ENCODE assay signal across 8 cellular contexts in genomic region chr1:116627357-116627756, GRCh38. TPM values are rescaled to one million over a fixed set of nuclear protein-coding genes. Genes with fewer than 3 reads are reported as not detected.
DNase-seq lines count a peak whose midpoint lies in the region; ATAC-seq and TF ChIP-seq lines count a peak whose summit lies in the region.
"Not testable (repeated sequence)": the region's sequence is repeated elsewhere in the genome, so short reads cannot be mapped to it uniquely, and the experiment has no call there.

No MANE protein-coding gene starts in this region.

- not testable (repeated sequence) for H3K4me3 Mint-ChIP-seq in H9

- H3K14ac ChIP-seq in H9 (ENCODE audit: insufficient read depth, low read length); trophoblast cell (ENCODE audit: low read length): not testable (repeated sequence)

- TF ChIP-seq CTCF in BE2C (IDR thresholded peaks at IDR 0.05; ENCODE audit: low read depth, low read length) (0 out of 2 replicates have a peak, but pooled peaks have one; percentile 10), heart left ventricle (IDR thresholded peaks at IDR 0.05) (peak in 2 of 12 donors; percentile 5 to 12)
- not testable (repeated sequence) for TF ChIP-seq CTCF in H9 (conservative IDR thresholded peaks at IDR 0.05); left lung (IDR thresholded peaks at IDR 0.05)

- not testable (repeated sequence) for H3K18ac ChIP-seq in H9 (ENCODE audit: insufficient read length, low read depth, low read length)
- peak overlapping the region; percentile 1 for H3K18ac ChIP-seq in trophoblast cell (ENCODE audit: low read length)

- H3K23ac ChIP-seq in H9 (ENCODE audit: insufficient read length, low read depth, low read length); trophoblast cell (ENCODE audit: low read length): not testable (repeated sequence)

- not testable (repeated sequence) for H2AK5ac ChIP-seq in H9 (ENCODE audit: insufficient read length, low read length); trophoblast cell (ENCODE audit: low read length)

- not testable (repeated sequence) for H2BK12ac ChIP-seq in H9 (ENCODE audit: insufficient read length, low read depth, low read length); trophoblast cell (ENCODE audit: low read length)

- not testable (repeated sequence) for H2BK5ac ChIP-seq in H9 (ENCODE audit: insufficient read length, low read length); trophoblast cell (ENCODE audit: low read depth, low read length, poor library complexity)

- H3K9ac ChIP-seq in H9 (ENCODE audit: extremely low read depth, insufficient read length, low read length); trophoblast cell (ENCODE audit: low read length): not testable (repeated sequence)

- H2AFZ ChIP-seq in H9 (ENCODE audit: low read length); trophoblast cell (ENCODE audit: insufficient read depth, low read length, poor library complexity): not testable (repeated sequence)

- H3K27me3 ChIP-seq in BE2C; H9 (ENCODE audit: insufficient read depth, low read length); heart left ventricle; left lung; trophoblast cell (ENCODE audit: insufficient read depth, low read length): not testable (repeated sequence)

- H4K5ac ChIP-seq in H9 (ENCODE audit: insufficient read length, low read depth, low read length) = not testable (repeated sequence)

- not testable (repeated sequence) for TF ChIP-seq POLR2A in heart left ventricle (IDR thresholded peaks at IDR 0.05)

- H3T11ph ChIP-seq in H9 (ENCODE audit: low read length) = not testable (repeated sequence)

- not testable (repeated sequence) for H3K36me3 ChIP-seq in BE2C; heart left ventricle; left lung; trophoblast cell (ENCODE audit: control insufficient read depth in 1 of 2, insufficient read depth in 2 of 2, low read length in 2 of 2)

- not testable (repeated sequence) for H3K27me3 Mint-ChIP-seq in H9 (ENCODE audit: low read depth)

- not testable (repeated sequence) for H4K91ac ChIP-seq in H9 (ENCODE audit: insufficient read length, low read depth, low read length); trophoblast cell (ENCODE audit: low read depth, low read length)

- H4K8ac ChIP-seq in H9 (replicated peaks; ENCODE audit: insufficient read length, low read depth, low read length); trophoblast cell (ENCODE audit: low read depth, low read length): not testable (repeated sequence)

- H3K23me2 ChIP-seq in H9 (ENCODE audit: insufficient read length, low read depth, low read length, poor library complexity, severe bottlenecking) = not testable (repeated sequence)

- H3K9me3 Mint-ChIP-seq in H9 = not testable (repeated sequence)

- H3K4me1 ChIP-seq in BE2C (peaks cover 16% of the 10 kb centered on the region), heart left ventricle (peaks cover 0 to 19% (median 0%) of the 10 kb centered on the region in 12 donors), trophoblast cell (ENCODE audit: control insufficient read depth in 1 of 2, insufficient read depth in 2 of 2, low read length in 2 of 2) (peaks cover 22 to 27% of the 10 kb centered on the region in 2 experiments)
- H3K4me1 ChIP-seq in H9 (ENCODE audit: insufficient read depth, low read length); left lung: not testable (repeated sequence)

- not testable (repeated sequence) for H2BK20ac ChIP-seq in H9 (ENCODE audit: low read depth, low read length, poor library complexity, severe bottlenecking)

- H3K4ac ChIP-seq in H9 (ENCODE audit: low read depth, low read length) = not testable (repeated sequence)
- peak overlapping the region; percentile 9 for H3K4ac ChIP-seq in trophoblast cell (ENCODE audit: low read depth, low read length)

- not testable (repeated sequence) for H3K4me2 ChIP-seq in H9 (ENCODE audit: insufficient read depth, insufficient read length, low read length); trophoblast cell (ENCODE audit: low read length)

- DNase-seq in BE2C (peak; percentile 79), H9 (peak; percentile 43), NCI-H2171 treated with DMSO at 0.1 percent for 48 hours (lab: John Stamatoyannopoulos, UW) (peak; percentile 14), astrocyte of the hippocampus (ENCODE audit: low read depth, low spot score) (peak; percentile 28), heart left ventricle (peak; percentile 55 to 87 (median 76)), left lung (peak; percentile 73 to 83), superior temporal gyrus (ENCODE audit: extremely low spot score) (peak; percentile 44)
- DNase-seq in trophoblast cell = not testable (repeated sequence)

- H3K27ac Mint-ChIP-seq in H9 = peak overlapping the region in 1 of 3 experiments; percentile 68; a peak in 2 of 7 replicates

- H3K79me2 ChIP-seq in H9 (ENCODE audit: insufficient read depth, low read length) = not testable (repeated sequence)
- H3K79me2 ChIP-seq in trophoblast cell (ENCODE audit: control insufficient read depth, insufficient read depth, low read length, poor library complexity) = peaks cover 18% of the 10 kb centered on the region

- intact Hi-C loops in heart left ventricle (cut with DNase I); left lung (cut with DNase I): not testable (repeated sequence)

- not testable (repeated sequence) for H4K20me1 ChIP-seq in H9 (ENCODE audit: control insufficient read depth, insufficient read depth, insufficient read length)

- H3K27ac ChIP-seq in H9 (ENCODE audit: insufficient read length, low read depth, low read length); trophoblast cell (ENCODE audit: low read depth, low read length): not testable (repeated sequence)
- H3K27ac ChIP-seq in heart left ventricle (peak overlapping the region in 8 of 12 donors; percentile 23 to 69 (median 50)), left lung (peak overlapping the region in 1 of 2 donors; percentile 0)

- H3K79me1 ChIP-seq in H9 (ENCODE audit: insufficient read depth, low read depth, low read length, poor library complexity, severe bottlenecking); trophoblast cell (ENCODE audit: low read length): not testable (repeated sequence)

- not testable (repeated sequence) for H2BK120ac ChIP-seq in H9 (ENCODE audit: low read depth, low read length, poor library complexity, severe bottlenecking); trophoblast cell (ENCODE audit: insufficient read depth, low read length, poor library complexity)

- peaks cover 44 to 60% of the 10 kb centered on the region in 2 experiments for H3K4me1 Mint-ChIP-seq in H9

- no CpG with 5 or more reads among the region's 7 CpGs for WGBS in H9 (ENCODE audit: extremely low coverage, insufficient read length, low lambda C conversion rate)
- 44 to 58% (median 55%) methylated on average over 3 to 7 of the region's 7 CpGs for WGBS in heart left ventricle, 4 donors
- WGBS in trophoblast cell (ENCODE audit: extremely low coverage, insufficient coverage, insufficient read length) = no CpG with 5 or more reads among the region's 7 CpGs

- not testable (repeated sequence) for H3K56ac ChIP-seq in H9 (ENCODE audit: insufficient read length, low read depth, low read length)

- H2BK15ac ChIP-seq in H9 (ENCODE audit: low read depth, low read length) = not testable (repeated sequence)

- H3K4me3 ChIP-seq in BE2C (ENCODE audit: low read depth, low read length); heart left ventricle; left lung; trophoblast cell (ENCODE audit: low read depth, low read length): not testable (repeated sequence)

- not testable (repeated sequence) for H3K36me3 Mint-ChIP-seq in H9 (ENCODE audit: insufficient read depth in 1 of 3, low read depth in 3 of 3)

- not testable (repeated sequence) for H3K9me3 ChIP-seq in BE2C; H9 (ENCODE audit: control insufficient read depth, low read depth, low read length); heart left ventricle; left lung; trophoblast cell (ENCODE audit: insufficient read depth, low read depth, low read length)

- H4K12ac ChIP-seq in trophoblast cell (ENCODE audit: low read depth, low read length) = not testable (repeated sequence)

- ATAC-seq in heart left ventricle, left lung: not testable (repeated sequence)

RNA-seq across cellular contexts. Expression of gene IGSF3, which starts 40.2 kb away (rescaled TPM):
- polyA plus RNA-seq in BE2C (2012; ENCODE audit: insufficient read depth, insufficient read length, low read depth) = 91.6 TPM
- total RNA-seq in H9 (2021) (18.6 and 19.1 TPM in 2 replicates), heart left ventricle (10 to 100 TPM in 7 of 9 donors, 1 to 10 TPM in 2; 8.4 to 19.3 (median 11.9) TPM), left lung (10 to 100 TPM; 12.6 to 21.6 TPM)
- 1 to 10 TPM; 3.5 to 7.2 TPM for polyA plus RNA-seq in heart left ventricle
- 74.5 and 75.3 TPM in 2 replicates for polyA plus RNA-seq in trophoblast cell (2013)

RNA-seq across cellular contexts. Expression of gene CD58, which starts 56.5 kb away (rescaled TPM):
- polyA plus RNA-seq in BE2C (2012; ENCODE audit: insufficient read depth, insufficient read length, low read depth) = 4.9 TPM
- total RNA-seq in H9 (2021) (4.3 and 4.9 TPM in 2 replicates), heart left ventricle (10 to 100 TPM; 19.6 to 37.5 (median 27.1) TPM), left lung (10 to 100 TPM; 19.5 to 39.5 TPM)
- polyA plus RNA-seq in heart left ventricle = 10 to 100 TPM; 39.1 to 45.8 TPM
- 13.6 and 14.0 TPM in 2 replicates for polyA plus RNA-seq in trophoblast cell (2013)
